Comparison of ENCODE assay signal across 11 cellular contexts in the genomic region with DNA sequence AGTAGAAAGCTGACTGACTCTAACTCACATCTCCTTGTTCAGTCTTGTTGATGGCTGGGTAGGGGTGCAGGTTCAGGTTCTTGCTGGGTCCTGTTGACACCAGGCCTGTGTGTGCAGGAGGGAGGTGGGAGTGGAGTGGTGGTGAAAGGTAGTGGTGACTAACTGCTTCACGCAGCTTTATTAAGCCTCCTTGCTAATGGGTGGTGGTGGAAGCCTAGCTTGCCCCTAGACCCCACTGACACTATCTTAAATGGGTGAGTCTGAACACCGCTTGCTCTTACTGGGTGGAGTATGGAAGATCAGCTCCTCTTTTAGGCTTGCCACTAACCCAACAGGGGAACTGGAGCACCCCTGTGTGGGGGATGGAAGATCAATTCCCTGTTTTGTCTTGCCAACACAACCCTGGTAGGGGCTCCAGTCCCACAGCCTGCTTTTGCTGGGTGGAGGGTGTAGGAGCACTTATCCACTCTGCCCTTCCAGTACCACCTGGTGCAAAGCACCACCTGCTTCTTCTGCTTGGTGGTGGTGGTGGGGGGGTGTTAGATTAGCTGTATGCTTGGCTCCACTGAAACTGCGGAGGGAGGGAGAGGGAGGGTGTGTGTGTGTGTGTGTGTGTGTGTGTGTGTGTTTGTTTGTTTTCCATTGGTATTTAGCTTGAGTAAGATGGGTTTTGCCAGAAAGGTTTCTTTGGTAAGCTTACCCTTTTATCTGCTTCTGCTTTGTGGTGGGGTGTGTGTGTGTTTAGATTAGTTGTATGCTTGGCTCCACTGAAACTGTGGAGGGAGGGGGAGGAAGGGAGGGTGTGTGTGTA. TPM values are rescaled to one million over a fixed set of nuclear protein-coding genes. Genes with fewer than 3 reads are reported as not detected.
A peak's percentile ranks its signal among the peaks of the same experiment; 100 is the strongest.
DNase-seq lines count a peak whose midpoint lies in the region; ATAC-seq and TF ChIP-seq lines count a peak whose summit lies in the region.
"Had no signal": no experiment of that assay in that cellular context is flagged by ENCODE, and none has a peak within 500 bp of the region (broad histone marks: within the 10 kb centered on the region; RNA-seq: fewer than 3 reads in every experiment).

No MANE protein-coding gene starts in this region.

- H3K27me3 Mint-ChIP-seq in neural progenitor cell (ENCODE audit: insufficient read depth, low read depth): peaks cover 2% of the 10 kb centered on the region

- H3K4me3 ChIP-seq in fibroblast of the aortic adventitia (ENCODE audit: low read depth, low read length) (no peak overlapping the region), neural progenitor cell (no peak overlapping the region)

- H3K36me3 Mint-ChIP-seq in neural progenitor cell: peaks cover 18% of the 10 kb centered on the region

- H3K36me3 ChIP-seq in neural progenitor cell: no peaks in the 10 kb centered on the region

- H3K4me1 Mint-ChIP-seq in neural progenitor cell: no peaks in the 10 kb centered on the region

- H3K4me3 Mint-ChIP-seq in neural progenitor cell: no peak overlapping the region

- ATAC-seq in GM21576 (IDR thresholded peaks at IDR 0.05; ENCODE audit: unreplicated experiment): peak; percentile 41
- no peak for ATAC-seq in HG03139 (IDR thresholded peaks at IDR 0.05; ENCODE audit: unreplicated experiment)

- H4K20me1 ChIP-seq in neural progenitor cell (ENCODE audit: low read depth): peaks cover 19% of the 10 kb centered on the region

- H3K4me2 ChIP-seq in neural progenitor cell: no peak overlapping the region

- H3K27ac Mint-ChIP-seq in neural progenitor cell: no peak overlapping the region

- no peaks in the 10 kb centered on the region for H3K4me1 ChIP-seq in neural progenitor cell
- H3K4me1 ChIP-seq: parathyroid adenoma had no signal

- no peak overlapping the region for H3K9ac ChIP-seq in neural progenitor cell
- H3K9ac ChIP-seq: parathyroid adenoma had no signal

- no peak overlapping the region for H2AFZ ChIP-seq in neural progenitor cell (replicated peaks)
- H2AFZ ChIP-seq: parathyroid adenoma had no signal

- peaks cover 10% of the 10 kb centered on the region for H3F3A ChIP-seq in neural progenitor cell (ENCODE audit: low read depth)

- peak; percentile 30 for DNase-seq in CMK (ENCODE audit: low read depth)
- peak; percentile 69 for DNase-seq in OCI-M1 (lab: John Stamatoyannopoulos, UW)
- DNase-seq in fibroblast of the aortic adventitia (ENCODE audit: low read depth): peak; percentile 26
- DNase-seq in hypothalamus (lab: John Stamatoyannopoulos, UW): no peak
- no peak for DNase-seq in midbrain (lab: John Stamatoyannopoulos, UW)
- DNase-seq in neural progenitor cell (ENCODE audit: low spot score): no peak

- H3K27me3 ChIP-seq in neural progenitor cell: no peaks in the 10 kb centered on the region

- H3K27ac ChIP-seq in neural progenitor cell: no peak overlapping the region
- H3K27ac ChIP-seq: parathyroid adenoma had no signal

- peaks cover 22% of the 10 kb centered on the region for H3K9me3 ChIP-seq in neural progenitor cell (ENCODE audit: low read depth)

- H3K9me3 Mint-ChIP-seq in neural progenitor cell: peaks cover 59% of the 10 kb centered on the region

- TF ChIP-seq CTCF in fibroblast of the aortic adventitia (IDR thresholded peaks at IDR 0.05; ENCODE audit: insufficient read depth, low read length) (no peak), neural progenitor cell (IDR thresholded peaks at IDR 0.05) (no peak)

- peaks cover 100% of the 10 kb centered on the region for H3K79me2 ChIP-seq in neural progenitor cell (ENCODE audit: low read depth)

RNA-seq across cellular contexts. Expression of gene KDM6A, which starts 25.6 kb away (rescaled TPM):
- total RNA-seq in fibroblast of the aortic adventitia (ENCODE audit: low replicate concordance): 8.7 and 20.6 TPM in 2 replicates
- total RNA-seq in neural progenitor cell (ENCODE audit: low replicate concordance): 52.6 and 56.2 TPM in 2 replicates

RNA-seq across cellular contexts. Expression of gene DUSP21, which starts 54.8 kb away (rescaled TPM):
- total RNA-seq in fibroblast of the aortic adventitia (ENCODE audit: low replicate concordance) (not detected in 2 replicates), neural progenitor cell (ENCODE audit: low replicate concordance) (not detected in 2 replicates)
- total RNA-seq: epithelial cell of proximal tubule, temporal lobe had no signal

Comparison
In these comparisons a context has a peak if more than half of its experiments do, and no peak if none do; other contexts are left out.
1. DNase-seq: peak in CMK (single experiment), OCI-M1 (single experiment) and fibroblast of the aortic adventitia (single experiment); none in hypothalamus (0 of 51), midbrain (single experiment) and neural progenitor cell (single experiment).